In genomic region chr2:38598200-38598990, GRCh38 we compare ENCODE assay signal across 9 cellular contexts. TPM values are rescaled to one million over a fixed set of nuclear protein-coding genes. Genes with fewer than 3 reads are reported as not detected.
A peak's percentile ranks its signal among the peaks of the same experiment; 100 is the strongest.
DNase-seq lines count a peak whose midpoint lies in the region; ATAC-seq, FAIRE-seq and TF ChIP-seq lines count a peak whose summit lies in the region.
"Had no signal": no experiment of that assay in that cellular context is flagged by ENCODE, and none has a peak within 500 bp of the region (broad histone marks: within the 10 kb centered on the region; RNA-seq: fewer than 3 reads in every experiment).

No MANE protein-coding gene starts in this region.

- no peaks in the 10 kb centered on the region for H3K9me3 Mint-ChIP-seq in natural killer cell treated with Interleukin-12 subunit alpha and Interleukin-12 subunit beta and Interleukin-15 and Interleukin-18, amount 100 ng/mL, for 72 hours
- H3K9me3 Mint-ChIP-seq in natural killer cell, result no peaks in the 10 kb centered on the region
- no peaks in the 10 kb centered on the region for H3K9me3 Mint-ChIP-seq in activated CD8-positive, alpha-beta T cell treated with anti-CD3 and anti-CD28 coated beads, Interleukin-2, amount 10 ng/mL, durations not matched to agents 7 days and 5 days (ENCODE audit: insufficient read depth)

- CTCF ChIA-PET in activated CD8-positive, alpha-beta T cell treated with anti-CD3 and anti-CD28 coated beads, Interleukin-2, amount 10 ng/mL, durations not matched to agents 7 days and 5 days (lab: Charles Lee), result interaction anchor here (0.7 to 15.5 kb wide), 12 partner anchors 8 to 153 kb away, joined by 3 to 195 read pairs (median 4); partner anchors contain the start of gene GALM

- H2BK15ac ChIP-seq in mesenchymal stem cell (ENCODE audit: low read depth, poor library complexity, severe bottlenecking), result no peak overlapping the region

- no peak for TF ChIP-seq CTCF in natural killer cell (IDR thresholded peaks at IDR 0.05)

- POLR2A ChIA-PET in activated CD8-positive, alpha-beta T cell treated with anti-CD3 and anti-CD28 coated beads, Interleukin-2, amount 10 ng/mL, durations not matched to agents 7 days and 5 days (lab: Charles Lee), result interaction anchor here (0.6 to 9.1 kb wide), 5 partner anchors 9 to 205 kb away, joined by 3 to 85 read pairs (median 3); partner anchors contain the start of gene SRSF7

- no peak overlapping the region for H3K23ac ChIP-seq in mesenchymal stem cell (ENCODE audit: low read length in 2 of 2)

- H2BK5ac ChIP-seq in mesenchymal stem cell (ENCODE audit: low read depth, low read length, poor library complexity, severe bottlenecking), result no peak overlapping the region

- H2AFZ ChIP-seq in mesenchymal stem cell (ENCODE audit: low read depth, low read length), result no peak overlapping the region

- no peak overlapping the region for H3K18ac ChIP-seq in mesenchymal stem cell (ENCODE audit: low read depth in 1 of 2, low read length in 2 of 2)

- no peaks in the 10 kb centered on the region for H3K9me3 ChIP-seq in mesenchymal stem cell (ENCODE audit: control insufficient read depth, low read length)

- H2AK5ac ChIP-seq in mesenchymal stem cell (ENCODE audit: low read length, severe bottlenecking), result no peak overlapping the region

- no peaks in the 10 kb centered on the region for H3K36me3 ChIP-seq in mesenchymal stem cell (ENCODE audit: control insufficient read depth in 1 of 2, insufficient read depth in 2 of 2, low read depth in 1 of 2, low read length in 2 of 2)

- H3K9ac ChIP-seq in mesenchymal stem cell (ENCODE audit: low read length), result peak overlapping the region; percentile 86

- H3K4me3 Mint-ChIP-seq in natural killer cell treated with Interleukin-12 subunit alpha and Interleukin-12 subunit beta and Interleukin-15 and Interleukin-18, amount 100 ng/mL, for 72 hours, result peak overlapping the region; percentile 87
- no peak overlapping the region for H3K4me3 Mint-ChIP-seq in natural killer cell
- peak overlapping the region; percentile 34 for H3K4me3 Mint-ChIP-seq in activated CD8-positive, alpha-beta T cell treated with anti-CD3 and anti-CD28 coated beads, Interleukin-2, amount 10 ng/mL, durations not matched to agents 7 days and 5 days

- H3K4me2 ChIP-seq in mesenchymal stem cell (ENCODE audit: low read length, poor library complexity, severe bottlenecking), result no peak overlapping the region

- H3K4me1 ChIP-seq in mesenchymal stem cell (ENCODE audit: control insufficient read depth, insufficient read depth, low read depth, low read length), result peaks cover 8% of the 10 kb centered on the region

- peaks cover 10 to 26% of the 10 kb centered on the region in 2 donors for H3K4me1 Mint-ChIP-seq in natural killer cell treated with Interleukin-12 subunit alpha and Interleukin-12 subunit beta and Interleukin-15 and Interleukin-18, amount 100 ng/mL, for 72 hours (ENCODE audit: low read depth in 2 of 2)
- H3K4me1 Mint-ChIP-seq in natural killer cell, result peaks cover 1 to 10% of the 10 kb centered on the region in 2 donors
- H3K4me1 Mint-ChIP-seq in activated CD8-positive, alpha-beta T cell treated with anti-CD3 and anti-CD28 coated beads, Interleukin-2, amount 10 ng/mL, durations not matched to agents 7 days and 5 days (ENCODE audit: low read depth), result peaks cover 55% of the 10 kb centered on the region

- H3K4me3 ChIP-seq in mesenchymal stem cell (ENCODE audit: insufficient read depth in 1 of 2, low read depth in 1 of 2, low read length in 2 of 2), result no peak overlapping the region

- H3K36me3 Mint-ChIP-seq in natural killer cell treated with Interleukin-12 subunit alpha and Interleukin-12 subunit beta and Interleukin-15 and Interleukin-18, amount 100 ng/mL, for 72 hours, result no peaks in the 10 kb centered on the region
- H3K36me3 Mint-ChIP-seq in natural killer cell, result no peaks in the 10 kb centered on the region
- peaks cover 11% of the 10 kb centered on the region for H3K36me3 Mint-ChIP-seq in activated CD8-positive, alpha-beta T cell treated with anti-CD3 and anti-CD28 coated beads, Interleukin-2, amount 10 ng/mL, durations not matched to agents 7 days and 5 days (ENCODE audit: low read depth)

- H4K8ac ChIP-seq in mesenchymal stem cell (ENCODE audit: low read length), result no peak overlapping the region

- H3K27me3 ChIP-seq in mesenchymal stem cell (ENCODE audit: control insufficient read depth in 1 of 2, insufficient read depth in 1 of 2, low read length in 2 of 2), result no peaks in the 10 kb centered on the region

- no peak overlapping the region for H3K27ac ChIP-seq in mesenchymal stem cell (ENCODE audit: low read length, poor library complexity, severe bottlenecking)

- peak; percentile 35 for FAIRE-seq in urothelium cell line (lab: Jason Lieb, UNC)

- H3K27me3 Mint-ChIP-seq in natural killer cell treated with Interleukin-12 subunit alpha and Interleukin-12 subunit beta and Interleukin-15 and Interleukin-18, amount 100 ng/mL, for 72 hours, result peaks cover 0 to 3% of the 10 kb centered on the region in 2 donors
- peaks cover 0 to 3% of the 10 kb centered on the region in 2 donors for H3K27me3 Mint-ChIP-seq in natural killer cell (ENCODE audit: low read depth in 2 of 2)
- H3K27me3 Mint-ChIP-seq in activated CD8-positive, alpha-beta T cell treated with anti-CD3 and anti-CD28 coated beads, Interleukin-2, amount 10 ng/mL, durations not matched to agents 7 days and 5 days (ENCODE audit: low read depth), result no peaks in the 10 kb centered on the region

- intact Hi-C loops in natural killer cell (cut with micrococcal nuclease), result no loop called here

- H2BK12ac ChIP-seq in mesenchymal stem cell (ENCODE audit: low read length in 2 of 2), result no peak overlapping the region

- H3K79me1 ChIP-seq in mesenchymal stem cell (replicated peaks; ENCODE audit: low read length, poor library complexity, severe bottlenecking), result peaks cover 2% of the 10 kb centered on the region

- WGBS in mesenchymal stem cell, result 78% methylated on average over 4 of the region's 5 CpGs

- no peak for DNase-seq in natural killer cell treated with Interleukin-12 subunit alpha and Interleukin-12 subunit beta and Interleukin-15 and Interleukin-18, amount 100 ng/mL, for 72 hours (ENCODE audit: low spot score)
- no peak for DNase-seq in natural killer cell
- DNase-seq in activated CD8-positive, alpha-beta T cell treated with anti-CD3 and anti-CD28 coated beads, Interleukin-2, amount 10 ng/mL, durations not matched to agents 7 days and 5 days, result no peak
- DNase-seq in mesenchymal stem cell, result peak; percentile 49
- DNase-seq in urothelium cell line (ENCODE audit: low spot score), result no peak
- no peak for DNase-seq in T1000 (lab: John Stamatoyannopoulos, UW)
- DNase-seq in H4 (ENCODE audit: low spot score), result no peak
- DNase-seq: NCI-H1930 had no signal

- no peak overlapping the region for H3K14ac ChIP-seq in mesenchymal stem cell (ENCODE audit: low read length in 2 of 2)

- ATAC-seq in natural killer cell treated with Interleukin-12 subunit alpha and Interleukin-12 subunit beta and Interleukin-15 and Interleukin-18, amount 100 ng/mL, for 72 hours, result no peak
- ATAC-seq in natural killer cell (no peak), HG02840 (IDR thresholded peaks at IDR 0.05; ENCODE audit: low FRiP score, unreplicated experiment) (no peak)
- no peak for ATAC-seq in activated CD8-positive, alpha-beta T cell treated with anti-CD3 and anti-CD28 coated beads, Interleukin-2, amount 10 ng/mL, durations not matched to agents 7 days and 5 days

- H3K27ac Mint-ChIP-seq in natural killer cell treated with Interleukin-12 subunit alpha and Interleukin-12 subunit beta and Interleukin-15 and Interleukin-18, amount 100 ng/mL, for 72 hours, result peak overlapping the region; percentile 53 to 77
- H3K27ac Mint-ChIP-seq in natural killer cell, result no peak overlapping the region
- peak overlapping the region; percentile 5 for H3K27ac Mint-ChIP-seq in activated CD8-positive, alpha-beta T cell treated with anti-CD3 and anti-CD28 coated beads, Interleukin-2, amount 10 ng/mL, durations not matched to agents 7 days and 5 days

- H2BK120ac ChIP-seq in mesenchymal stem cell (ENCODE audit: low read depth, low read length), result no peak overlapping the region

- H3K4ac ChIP-seq in mesenchymal stem cell (ENCODE audit: low read depth in 1 of 2, low read length in 2 of 2), result no peak overlapping the region

- H4K91ac ChIP-seq in mesenchymal stem cell (ENCODE audit: low read length), result no peak overlapping the region

RNA-seq across cellular contexts. Expression of gene HNRNPLL, which starts 4.3 kb away (rescaled TPM):
- total RNA-seq in natural killer cell treated with Interleukin-12 subunit alpha and Interleukin-12 subunit beta and Interleukin-15 and Interleukin-18, amount 100 ng/mL, for 72 hours, result 10 to 100 TPM; 54.5 to 88.4 TPM
- total RNA-seq in natural killer cell, result 10 to 100 TPM in 1 of 3 donors, 1 to 10 TPM in 2; 7.3 to 18.4 (median 8.8) TPM
- 10 to 100 TPM; 46.5 to 46.6 TPM for total RNA-seq in activated CD8-positive, alpha-beta T cell treated with anti-CD3 and anti-CD28 coated beads, Interleukin-2, amount 10 ng/mL, durations not matched to agents 7 days and 5 days
- 23.5 TPM for polyA plus RNA-seq in mesenchymal stem cell (2013, experiment 1 of 2)
- 24.4 TPM for polyA plus RNA-seq in mesenchymal stem cell (2013, experiment 2 of 2)
- 32.9 and 42.3 TPM in 2 replicates for total RNA-seq in H4 (2014; rRNA removed; shearing (Covaris generic))

Comparison
In these comparisons a context has a peak if more than half of its experiments do, and no peak if none do; other contexts are left out.
1. H3K27ac Mint-ChIP-seq: peak in natural killer cell treated with Interleukin-12 subunit alpha and Interleukin-12 subunit beta and Interleukin-15 and Interleukin-18, amount 100 ng/mL, for 72 hours (2 of 2) and activated CD8-positive, alpha-beta T cell treated with anti-CD3 and anti-CD28 coated beads, Interleukin-2, amount 10 ng/mL, durations not matched to agents 7 days and 5 days (single experiment); none in natural killer cell (0 of 2).